In genomic region chr9:130932220-130933069, GRCh38 we compare ENCODE assay signal across 11 cellular contexts. TPM values are rescaled to one million over a fixed set of nuclear protein-coding genes. Genes with fewer than 3 reads are reported as not detected.
DNase-seq lines count a peak whose midpoint lies in the region; ATAC-seq and TF ChIP-seq lines count a peak whose summit lies in the region.
"Had no signal": no experiment of that assay in that cellular context is flagged by ENCODE, and none has a peak within 500 bp of the region (broad histone marks: within the 10 kb centered on the region; RNA-seq: fewer than 3 reads in every experiment).

No MANE protein-coding gene starts in this region.

- 30 to 36% methylated on average over 21 to 22 of the region's 22 CpGs for whole genome bisulfite sequencing in GM23248 (ENCODE audit: low coverage in 1 of 2, low lambda C conversion rate in 2 of 2, missing lambda C conversion rate in 2 of 2), 2 experiments

- H3K36me3 ChIP-seq in GM23248 (ENCODE audit: low read depth) (no peaks in the 10 kb centered on the region), RWPE2 (ENCODE audit: low read depth) (no peaks in the 10 kb centered on the region)
- H3K36me3 ChIP-seq in effector memory CD4-positive, alpha-beta T cell (ENCODE audit: control insufficient read depth, insufficient read depth, low read length) = no peaks in the 10 kb centered on the region

- TF ChIP-seq CTCF in RWPE2 (IDR thresholded peaks at IDR 0.05; ENCODE audit: poor library complexity, severe bottlenecking) (peak; percentile 40), retinal pigment epithelial cell (conservative IDR thresholded peaks at IDR 0.05; ENCODE audit: low read depth, low read length) (peak; percentile 29)

- H3K27me3 ChIP-seq in GM23248 (replicated peaks; ENCODE audit: insufficient read depth) (no peaks in the 10 kb centered on the region), RWPE2 (ENCODE audit: insufficient read depth, poor library complexity, severe bottlenecking) (no peaks in the 10 kb centered on the region)
- peaks cover 8% of the 10 kb centered on the region for H3K27me3 ChIP-seq in effector memory CD4-positive, alpha-beta T cell (replicated peaks; ENCODE audit: control insufficient read depth, insufficient read depth, low read length, poor library complexity, severe bottlenecking)

- H4K20me1 ChIP-seq in GM23248 (ENCODE audit: insufficient read depth) = no peaks in the 10 kb centered on the region

- H3K9me3 ChIP-seq in GM23248 (ENCODE audit: low read depth) (no peaks in the 10 kb centered on the region), RWPE2 (ENCODE audit: severe bottlenecking) (peaks cover 2% of the 10 kb centered on the region)
- H3K9me3 ChIP-seq in effector memory CD4-positive, alpha-beta T cell (ENCODE audit: control insufficient read depth, low read length) = no peaks in the 10 kb centered on the region

- peak; percentile 73 for DNase-seq in GM23248
- no peak for DNase-seq in RWPE2 (ENCODE audit: low spot score)
- DNase-seq in Right ventricle myocardium inferior (ENCODE audit: missing footprints) = peak; percentile 77
- no peak for DNase-seq in retinal pigment epithelial cell (ENCODE audit: low read depth)
- no peak for DNase-seq in effector memory CD4-positive, alpha-beta T cell
- no peak for DNase-seq in NK-92 treated with Interleukin-12 subunit alpha and Interleukin-12 subunit beta, amount 100 ng/mL, for 24 hours (lab: John Stamatoyannopoulos, UW)
- no peak for DNase-seq in activated CD4-positive, CD25-positive, alpha-beta regulatory T cell treated with anti-CD3 and anti-CD28 coated beads, Interleukin-2, amount 50 U/mL, for 72 hours
- DNase-seq: central memory CD4-positive, alpha-beta T cell; T-helper 1 cell had no signal

- intact Hi-C loops in Right ventricle myocardium inferior (cut with DNase I) = loop anchor here (10.0 kb wide), 1 partner anchor 112 kb away; no protein-coding TSS in a partner anchor

- H3K27ac ChIP-seq in GM23248 (peak overlapping the region; percentile 36), RWPE2 (ENCODE audit: poor library complexity, severe bottlenecking) (peak overlapping the region; percentile 70)
- H3K27ac ChIP-seq in effector memory CD4-positive, alpha-beta T cell (ENCODE audit: insufficient read depth, low read length, poor library complexity, severe bottlenecking) = no peak overlapping the region

- H3K4me3 ChIP-seq in GM23248 (peak overlapping the region; percentile 41), RWPE2 (ENCODE audit: severe bottlenecking) (no peak overlapping the region), retinal pigment epithelial cell (ENCODE audit: low read length) (no peak overlapping the region)
- H3K4me3 ChIP-seq in effector memory CD4-positive, alpha-beta T cell (ENCODE audit: insufficient read depth, low read depth, low read length, poor library complexity, severe bottlenecking) = no peak overlapping the region

- peak overlapping the region; percentile 34 for H3K4me2 ChIP-seq in GM23248 (ENCODE audit: unreplicated experiment)

- 0 out of 3 replicates have a peak, but pooled peaks have one; percentile 4 for ATAC-seq in RWPE2 (ENCODE audit: low read depth)
- peak; percentile 91 for ATAC-seq in Right ventricle myocardium inferior

- in situ Hi-C loops in GM23248 (cut with MboI) = no loop called here

- H3K9me2 ChIP-seq in GM23248 (ENCODE audit: insufficient read depth) = no peaks in the 10 kb centered on the region

- no peaks in the 10 kb centered on the region for H3K79me2 ChIP-seq in GM23248 (ENCODE audit: insufficient read depth)

- H3K4me1 ChIP-seq in GM23248 (ENCODE audit: insufficient read depth) (peaks cover 34% of the 10 kb centered on the region), RWPE2 (ENCODE audit: insufficient read depth, poor library complexity, severe bottlenecking) (peaks cover 52% of the 10 kb centered on the region)
- H3K4me1 ChIP-seq in effector memory CD4-positive, alpha-beta T cell (ENCODE audit: control insufficient read depth, insufficient read depth, low read length, poor library complexity, severe bottlenecking) = no peaks in the 10 kb centered on the region

- peaks cover 28% of the 10 kb centered on the region; the same call in 1 of the 2 replicates for H3F3A ChIP-seq in GM23248 (ENCODE audit: insufficient read depth)

- 0 out of 2 replicates have a peak overlapping the region, but pooled peaks have one; percentile 2 for H2AFZ ChIP-seq in GM23248

- H3K9ac ChIP-seq in GM23248 = peak overlapping the region; percentile 27; the same call in 1 of the 2 replicates

RNA-seq across cellular contexts. Expression of gene FIBCD1, which starts 6.6 kb away (rescaled TPM):
- total RNA-seq in GM23248 (2014; rRNA removed; shearing (Covaris generic)) = 20.2 and 20.9 TPM in 2 replicates
- polyA plus RNA-seq in GM23248 (2016; fragmentation: Nextera tagmentation; extraction: Ambion mirVana) = 21.4 and 23.7 TPM in 2 replicates
- 0.57 TPM for total RNA-seq in Right ventricle myocardium inferior

RNA-seq across cellular contexts. Expression of gene QRFP, which starts 35.8 kb away (rescaled TPM):
- total RNA-seq in GM23248 (2014; rRNA removed; shearing (Covaris generic)) = not detected in 2 replicates
- polyA plus RNA-seq in GM23248 (2016; fragmentation: Nextera tagmentation; extraction: Ambion mirVana) = 0.18 and 0.53 TPM in 2 replicates
- not detected for total RNA-seq in Right ventricle myocardium inferior
- total RNA-seq: temporal lobe had no signal
- polyA plus RNA-seq: neural cell had no signal

Comparison
In these comparisons a context has a peak if more than half of its experiments do, and no peak if none do; other contexts are left out.
1. DNase-seq: peak in GM23248 (single experiment) and Right ventricle myocardium inferior (single experiment); none in RWPE2 (single experiment), retinal pigment epithelial cell (single experiment), effector memory CD4-positive, alpha-beta T cell (0 of 3), NK-92 treated with Interleukin-12 subunit alpha and Interleukin-12 subunit beta, amount 100 ng/mL, for 24 hours (single experiment) and activated CD4-positive, CD25-positive, alpha-beta regulatory T cell treated with anti-CD3 and anti-CD28 coated beads, Interleukin-2, amount 50 U/mL, for 72 hours (single experiment).
2. RNA of gene FIBCD1, which starts 6.6 kb away (total RNA-seq): 20.2 to 20.9 TPM in GM23248; 0.57 TPM in Right ventricle myocardium inferior (single experiment); every median in the first group is over 10 times any median in the second.